In the genomic region with DNA sequence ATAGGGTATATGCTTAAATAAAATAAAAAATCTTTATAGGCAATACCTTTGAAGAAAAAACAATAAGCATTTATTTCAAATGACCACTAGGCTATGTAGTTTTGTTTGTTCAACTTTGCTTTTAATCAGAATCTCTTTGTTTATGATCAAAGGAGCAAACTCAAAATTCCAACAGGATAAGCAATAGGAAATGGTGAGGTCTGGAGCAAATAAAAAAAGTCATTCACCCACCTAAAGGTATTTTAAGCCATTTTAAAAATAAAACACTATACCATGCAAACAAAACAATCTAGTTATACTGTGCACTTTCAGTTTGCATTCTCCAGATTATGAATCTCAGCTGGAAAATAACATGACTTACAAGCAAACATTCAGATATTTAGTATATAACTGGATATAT, we compare ENCODE assay signal across 22 cellular contexts. TPM values are rescaled to one million over a fixed set of nuclear protein-coding genes. Genes with fewer than 3 reads are reported as not detected.
DNase-seq lines count a peak whose midpoint lies in the region; ATAC-seq and TF ChIP-seq lines count a peak whose summit lies in the region.
"Had no signal": no experiment of that assay in that cellular context is flagged by ENCODE, and none has a peak within 500 bp of the region (broad histone marks: within the 10 kb centered on the region; RNA-seq: fewer than 3 reads in every experiment).

No MANE protein-coding gene starts in this region.

- peaks cover 76% of the 10 kb centered on the region for H3K36me3 Mint-ChIP-seq in activated CD4-positive, alpha-beta T cell treated with anti-CD3 and anti-CD28 coated beads, Interleukin-2, amount 10 ng/mL, durations not matched to agents 24 days and 14 days (ENCODE audit: low read depth)
- H3K36me3 Mint-ChIP-seq in T-cell (peaks cover 59% of the 10 kb centered on the region), Calu3 (ENCODE audit: insufficient read depth, unreplicated experiment) (no peaks in the 10 kb centered on the region)
- H3K36me3 Mint-ChIP-seq in activated naive CD8-positive, alpha-beta T cell treated with anti-CD3 and anti-CD28 coated beads, Interleukin-2, amount 10 ng/mL, durations not matched to agents 7 days and 5 days = peaks cover 59% of the 10 kb centered on the region
- H3K36me3 Mint-ChIP-seq: CD14-positive monocyte had no signal

- peaks cover 41% of the 10 kb centered on the region for H3K4me1 Mint-ChIP-seq in activated CD4-positive, alpha-beta T cell treated with anti-CD3 and anti-CD28 coated beads, Interleukin-2, amount 10 ng/mL, durations not matched to agents 24 days and 14 days
- H3K4me1 Mint-ChIP-seq in T-cell = peaks cover 63 to 73% (median 69%) of the 10 kb centered on the region in 3 donors
- H3K4me1 Mint-ChIP-seq in activated naive CD8-positive, alpha-beta T cell treated with anti-CD3 and anti-CD28 coated beads, Interleukin-2, amount 10 ng/mL, durations not matched to agents 7 days and 5 days = peaks cover 45% of the 10 kb centered on the region
- no peaks in the 10 kb centered on the region for H3K4me1 Mint-ChIP-seq in Calu3 (ENCODE audit: low read depth, unreplicated experiment)
- H3K4me1 Mint-ChIP-seq: CD14-positive monocyte had no signal

- no peak overlapping the region for H3K27ac ChIP-seq in C4-2B
- H3K27ac ChIP-seq: 22Rv1, Peyer's patch had no signal

- BruUV-seq in Calu3 (replicated peaks; lab: Mats Ljungman, UMichigan) = no TSS peak

- no peak overlapping the region for H3K4me3 Mint-ChIP-seq in activated CD4-positive, alpha-beta T cell treated with anti-CD3 and anti-CD28 coated beads, Interleukin-2, amount 10 ng/mL, durations not matched to agents 24 days and 14 days
- H3K4me3 Mint-ChIP-seq in T-cell = no peak overlapping the region
- H3K4me3 Mint-ChIP-seq in activated naive CD8-positive, alpha-beta T cell treated with anti-CD3 and anti-CD28 coated beads, Interleukin-2, amount 10 ng/mL, durations not matched to agents 7 days and 5 days = no peak overlapping the region
- no peak overlapping the region for H3K4me3 Mint-ChIP-seq in Calu3 (ENCODE audit: low read depth, unreplicated experiment)
- H3K4me3 Mint-ChIP-seq: CD14-positive monocyte had no signal

- no peak for ATAC-seq in T-cell (replicated peaks in 1 of 4)
- no peak for ATAC-seq in activated naive CD8-positive, alpha-beta T cell treated with anti-CD3 and anti-CD28 coated beads, Interleukin-2, amount 10 ng/mL, durations not matched to agents 7 days and 5 days (ENCODE audit: low read depth)
- ATAC-seq: GM12878, HCT116 had no signal

- peaks cover 3% of the 10 kb centered on the region for H3K9me3 Mint-ChIP-seq in activated CD4-positive, alpha-beta T cell treated with anti-CD3 and anti-CD28 coated beads, Interleukin-2, amount 10 ng/mL, durations not matched to agents 24 days and 14 days
- H3K9me3 Mint-ChIP-seq in T-cell (no peaks in the 10 kb centered on the region), Calu3 (ENCODE audit: low read depth, unreplicated experiment) (no peaks in the 10 kb centered on the region)
- H3K9me3 Mint-ChIP-seq in activated naive CD8-positive, alpha-beta T cell treated with anti-CD3 and anti-CD28 coated beads, Interleukin-2, amount 10 ng/mL, durations not matched to agents 7 days and 5 days = no peaks in the 10 kb centered on the region
- H3K9me3 Mint-ChIP-seq: CD14-positive monocyte had no signal

- H3K27me3 Mint-ChIP-seq in activated CD4-positive, alpha-beta T cell treated with anti-CD3 and anti-CD28 coated beads, Interleukin-2, amount 10 ng/mL, durations not matched to agents 24 days and 14 days = no peaks in the 10 kb centered on the region
- H3K27me3 Mint-ChIP-seq in T-cell = no peaks in the 10 kb centered on the region
- no peaks in the 10 kb centered on the region for H3K27me3 Mint-ChIP-seq in activated naive CD8-positive, alpha-beta T cell treated with anti-CD3 and anti-CD28 coated beads, Interleukin-2, amount 10 ng/mL, durations not matched to agents 7 days and 5 days
- H3K27me3 Mint-ChIP-seq in Calu3 (ENCODE audit: unreplicated experiment) = no peaks in the 10 kb centered on the region

- peak overlapping the region; percentile 62 for H3K27ac Mint-ChIP-seq in activated CD4-positive, alpha-beta T cell treated with anti-CD3 and anti-CD28 coated beads, Interleukin-2, amount 10 ng/mL, durations not matched to agents 24 days and 14 days
- H3K27ac Mint-ChIP-seq in T-cell (peak overlapping the region; percentile 81), Calu3 (ENCODE audit: unreplicated experiment) (no peak overlapping the region)
- H3K27ac Mint-ChIP-seq in activated naive CD8-positive, alpha-beta T cell treated with anti-CD3 and anti-CD28 coated beads, Interleukin-2, amount 10 ng/mL, durations not matched to agents 7 days and 5 days = peak overlapping the region; percentile 1
- H3K27ac Mint-ChIP-seq: CD14-positive monocyte had no signal

- TF ChIP-seq CTCF in C4-2B (conservative IDR thresholded peaks at IDR 0.05) (peak; percentile 6; the same call in 1 of the 2 replicates), Calu3 (IDR thresholded peaks at IDR 0.05; ENCODE audit: unreplicated experiment) (no peak)

- DNase-seq in activated CD4-positive, alpha-beta T cell treated with anti-CD3 and anti-CD28 coated beads, Interleukin-2, amount 10 ng/mL, durations not matched to agents 24 days and 14 days = no peak
- no peak for DNase-seq in activated CD4-positive, alpha-beta T cell treated with anti-CD3 and anti-CD28 coated beads, Interleukin-2, amount 50 U/mL, for 1 hour
- DNase-seq in T-cell = no peak
- DNase-seq in activated naive CD8-positive, alpha-beta T cell treated with anti-CD3 and anti-CD28 coated beads, Interleukin-2, amount 10 ng/mL, durations not matched to agents 7 days and 5 days = no peak
- DNase-seq in SHP77 (lab: John Stamatoyannopoulos, UW) = no peak
- no peak for DNase-seq in Calu3
- no peak for DNase-seq in activated effector memory CD4-positive, alpha-beta T cell treated with Interleukin-2 at 50 U/mL for 16 hours
- DNase-seq: AML-193, GF-D8, GOT3, MM.1S, NCI-H1092, NCI-H1436 treated with DMSO at 0.1 percent for 48 hours, NCI-H2029, NCI-H2171, NCI-H526, Peyer's patch had no signal

- intact Hi-C loops in activated CD4-positive, alpha-beta T cell treated with anti-CD3 and anti-CD28 coated beads, Interleukin-2, amount 10 ng/mL, durations not matched to agents 24 days and 14 days (cut with micrococcal nuclease) = no loop called here
- intact Hi-C loops in Calu3 (cut with micrococcal nuclease; ENCODE audit: unreplicated experiment) = no loop called here

- POLR2A ChIA-PET in T-cell (lab: Charles Lee) = interaction anchor here in 1 of 2 donors (0.6 to 0.8 kb wide), 3 partner anchors 9 to 40 kb away, joined by 3 to 5 read pairs (median 4); no protein-coding TSS in a partner anchor
- POLR2A ChIA-PET in activated naive CD8-positive, alpha-beta T cell treated with anti-CD3 and anti-CD28 coated beads, Interleukin-2, amount 10 ng/mL, durations not matched to agents 7 days and 5 days (lab: Charles Lee) = interaction anchor here (1.0 kb wide), 1 partner anchor 13 kb away, joined by 3 read pairs; no protein-coding TSS in a partner anchor

- CTCF ChIA-PET in T-cell (lab: Charles Lee) (interaction anchor here (0.9 to 1.4 kb wide), 3 partner anchors 20 to 81 kb away, joined by 3 to 4 read pairs (median 3); no protein-coding TSS in a partner anchor), Calu3 (lab: Charles Lee) (interaction anchor here (0.6 to 1.0 kb wide), 2 partner anchors 82 to 871 kb away, joined by 3 read pairs; no protein-coding TSS in a partner anchor)

RNA-seq across cellular contexts. Expression of a gene that starts 35.3 kb away (rescaled TPM):
- 180 and 193 TPM in 2 replicates for total RNA-seq in activated CD4-positive, alpha-beta T cell treated with anti-CD3 and anti-CD28 coated beads, Interleukin-2, amount 10 ng/mL, durations not matched to agents 24 days and 14 days
- 100 to 1,000 TPM; 362 to 497 (median 398) TPM for total RNA-seq in T-cell
- 100 to 1,000 TPM; 458 to 480 TPM for total RNA-seq in activated naive CD8-positive, alpha-beta T cell treated with anti-CD3 and anti-CD28 coated beads, Interleukin-2, amount 10 ng/mL, durations not matched to agents 7 days and 5 days
- 37.8 and 38.8 TPM in 2 replicates for total RNA-seq in Calu3 (2022)

RNA-seq across cellular contexts. Expression of a gene that starts 50.0 kb away (rescaled TPM):
- total RNA-seq in activated CD4-positive, alpha-beta T cell treated with anti-CD3 and anti-CD28 coated beads, Interleukin-2, amount 10 ng/mL, durations not matched to agents 24 days and 14 days = 230 and 237 TPM in 2 replicates
- total RNA-seq in T-cell (100 to 1,000 TPM; 286 to 466 (median 338) TPM), Calu3 (2022) (not detected in 2 replicates)
- total RNA-seq in activated naive CD8-positive, alpha-beta T cell treated with anti-CD3 and anti-CD28 coated beads, Interleukin-2, amount 10 ng/mL, durations not matched to agents 7 days and 5 days = 100 to 1,000 TPM; 313 to 324 TPM

Comparison
In these comparisons a context has a peak if more than half of its experiments do, and no peak if none do; other contexts are left out.
1. RNA of a gene that starts 50.0 kb away (total RNA-seq): 286 to 466 TPM in T-cell, 313 to 324 TPM in activated naive CD8-positive, alpha-beta T cell treated with anti-CD3 and anti-CD28 coated beads, Interleukin-2, amount 10 ng/mL, durations not matched to agents 7 days and 5 days and 230 to 237 TPM in activated CD4-positive, alpha-beta T cell treated with anti-CD3 and anti-CD28 coated beads, Interleukin-2, amount 10 ng/mL, durations not matched to agents 24 days and 14 days; not detected in Calu3; every median in the first group is over 100 times any median in the second.